ENCODE assay signal across 25 cellular contexts in the genomic region with DNA sequence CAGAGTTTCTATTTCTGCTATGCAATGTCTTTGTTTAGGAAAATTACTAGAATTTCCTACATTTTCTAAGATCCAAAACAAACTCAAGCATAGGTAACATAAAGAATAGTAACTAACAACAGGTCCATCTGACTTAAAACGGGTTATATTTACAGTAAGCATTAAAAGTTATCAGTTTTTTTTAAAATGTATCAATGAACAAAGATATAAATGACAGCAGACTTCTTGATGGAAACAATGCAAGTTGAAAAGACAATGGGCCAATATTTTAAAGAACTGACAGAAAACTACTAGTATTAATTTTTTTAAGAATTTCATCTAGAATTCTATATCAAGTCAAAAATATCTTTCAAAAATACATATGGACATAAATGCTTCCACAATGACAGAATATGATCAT.
DNase-seq lines count a peak whose midpoint lies in the region; ATAC-seq, FAIRE-seq and TF ChIP-seq lines count a peak whose summit lies in the region.
"Had no signal": no experiment of that assay in that cellular context is flagged by ENCODE, and none has a peak within 500 bp of the region (broad histone marks: within the 10 kb centered on the region; RNA-seq: fewer than 3 reads in every experiment).

No MANE protein-coding gene starts in this region.

- H3K27me3 ChIP-seq in astrocyte (ENCODE audit: insufficient read depth, low read length) (no peaks in the 10 kb centered on the region), mesenchymal stem cell (ENCODE audit: control insufficient read depth in 1 of 2, insufficient read depth in 1 of 2, low read length in 2 of 2) (no peaks in the 10 kb centered on the region), right lobe of liver (no peaks in the 10 kb centered on the region)
- H3K27me3 ChIP-seq: MG63 had no signal

- no peaks in the 10 kb centered on the region for H3K27me3 Mint-ChIP-seq in astrocyte (ENCODE audit: low read depth, unreplicated experiment)
- H3K27me3 Mint-ChIP-seq: B cell; CD8-positive, alpha-beta memory T cell had no signal

- H3K4me1 ChIP-seq in astrocyte (ENCODE audit: insufficient read depth, low read length) (no peaks in the 10 kb centered on the region), mesenchymal stem cell (ENCODE audit: control insufficient read depth, insufficient read depth, low read depth, low read length) (no peaks in the 10 kb centered on the region), right lobe of liver (no peaks in the 10 kb centered on the region)

- H4K91ac ChIP-seq in mesenchymal stem cell (ENCODE audit: low read length) = no peak overlapping the region

- no peak for TF ChIP-seq POLR2A in right lobe of liver (IDR thresholded peaks at IDR 0.05)

- H3K18ac ChIP-seq in mesenchymal stem cell (ENCODE audit: low read depth in 1 of 2, low read length in 2 of 2) = no peak overlapping the region

- no peak overlapping the region for H2BK120ac ChIP-seq in mesenchymal stem cell (ENCODE audit: low read depth, low read length)

- intact Hi-C loops in right lobe of liver (cut with DNase I) = no loop called here

- H3K27ac ChIP-seq in astrocyte (ENCODE audit: low read depth, low read length) (no peak overlapping the region), mesenchymal stem cell (ENCODE audit: low read length, poor library complexity, severe bottlenecking) (no peak overlapping the region), right lobe of liver (no peak overlapping the region)
- H3K27ac ChIP-seq: C4-2B, RWPE1 had no signal

- no peak overlapping the region for H2BK15ac ChIP-seq in mesenchymal stem cell (ENCODE audit: low read depth, poor library complexity, severe bottlenecking)

- ATAC-seq in HG03097 (IDR thresholded peaks at IDR 0.05; ENCODE audit: low FRiP score, unreplicated experiment) (no peak), right lobe of liver (no peak)

- no peak overlapping the region for H4K8ac ChIP-seq in mesenchymal stem cell (ENCODE audit: low read length)

- peaks cover 17% of the 10 kb centered on the region for H3K9me3 Mint-ChIP-seq in astrocyte (ENCODE audit: unreplicated experiment)

- H2BK5ac ChIP-seq in mesenchymal stem cell (ENCODE audit: low read depth, low read length, poor library complexity, severe bottlenecking) = no peak overlapping the region

- no peaks in the 10 kb centered on the region for H4K20me1 ChIP-seq in astrocyte (ENCODE audit: insufficient read depth, low read length)

- H3K36me3 ChIP-seq in astrocyte (ENCODE audit: insufficient read depth, low read length) (no peaks in the 10 kb centered on the region), mesenchymal stem cell (ENCODE audit: control insufficient read depth in 1 of 2, insufficient read depth in 2 of 2, low read depth in 1 of 2, low read length in 2 of 2) (no peaks in the 10 kb centered on the region), right lobe of liver (no peaks in the 10 kb centered on the region)
- H3K36me3 ChIP-seq: MG63 had no signal

- no peaks in the 10 kb centered on the region for H3K4me1 Mint-ChIP-seq in astrocyte (ENCODE audit: low read depth, unreplicated experiment)
- H3K4me1 Mint-ChIP-seq: B cell; CD8-positive, alpha-beta memory T cell had no signal

- no CpG with 5 or more reads among the region's 1 CpG for WGBS in mesenchymal stem cell
- WGBS in right lobe of liver (ENCODE audit: insufficient coverage, low coverage, low lambda C conversion rate, missing lambda C conversion rate) = 22% methylated on average over 1 of the region's 1 CpG

- H3K4me3 ChIP-seq in astrocyte (ENCODE audit: insufficient read depth, low read depth, low read length) = no peak overlapping the region
- no peak overlapping the region for H3K4me3 ChIP-seq in mesenchymal stem cell (ENCODE audit: insufficient read depth in 1 of 2, low read depth in 1 of 2, low read length in 2 of 2)
- H3K4me3 ChIP-seq in right lobe of liver = no peak overlapping the region
- H3K4me3 ChIP-seq: MG63 had no signal

- DNase-seq in Caki2 (ENCODE audit: low read depth) = peak; percentile 25
- DNase-seq in LHCN-M2 (ENCODE audit: low read depth) = peak; percentile 11
- DNase-seq in astrocyte (ENCODE audit: low read depth) = peak; percentile 3
- DNase-seq in mesenchymal stem cell = peak; percentile 22
- DNase-seq in OCI-M2 (lab: John Stamatoyannopoulos, UW; ENCODE audit: unreplicated experiment) = no peak
- DNase-seq in right lobe of liver = no peak
- DNase-seq: CD8-positive, alpha-beta memory T cell; DMS153; DND-41; MG63; NCI-H1417; NCI-H1694; NCI-H2029 treated with DMSO at 0.1 percent for 48 hours; NCI-H2171; NCI-H226; NCI-H524; NCI-H774; SHP77; T-helper 1 cell had no signal

- H2AFZ ChIP-seq in astrocyte (ENCODE audit: low read depth, low read length) (no peak overlapping the region), mesenchymal stem cell (ENCODE audit: low read depth, low read length) (no peak overlapping the region)

- H3K27ac Mint-ChIP-seq in astrocyte (ENCODE audit: unreplicated experiment) = no peak overlapping the region
- H3K27ac Mint-ChIP-seq: B cell; CD8-positive, alpha-beta memory T cell had no signal

- no peaks in the 10 kb centered on the region for H3K79me1 ChIP-seq in mesenchymal stem cell (replicated peaks; ENCODE audit: low read length, poor library complexity, severe bottlenecking)

- H3K23ac ChIP-seq in mesenchymal stem cell (ENCODE audit: low read length in 2 of 2) = no peak overlapping the region

- in situ Hi-C loops in Caki2 (cut with HindIII; ENCODE audit: low pct_unique_long_range_greater_than_20kb, low sequenced_read_pairs) = no loop called here

- H3K9ac ChIP-seq in astrocyte (ENCODE audit: low read length) (no peak overlapping the region), mesenchymal stem cell (ENCODE audit: low read length) (no peak overlapping the region)

- H3K4ac ChIP-seq in mesenchymal stem cell (ENCODE audit: low read depth in 1 of 2, low read length in 2 of 2) = no peak overlapping the region

- no peak overlapping the region for H2AK5ac ChIP-seq in mesenchymal stem cell (ENCODE audit: low read length, severe bottlenecking)

- no peak overlapping the region for H3K4me3 Mint-ChIP-seq in astrocyte (ENCODE audit: unreplicated experiment)
- H3K4me3 Mint-ChIP-seq: B cell; CD8-positive, alpha-beta memory T cell had no signal

- FAIRE-seq in astrocyte (lab: Jason Lieb, UNC) = no peak
- FAIRE-seq: GM19239, H54 had no signal

- H3K9me3 ChIP-seq in astrocyte (ENCODE audit: insufficient read depth, low read depth, low read length) (no peaks in the 10 kb centered on the region), mesenchymal stem cell (ENCODE audit: control insufficient read depth, low read length) (peaks cover 60% of the 10 kb centered on the region), right lobe of liver (no peaks in the 10 kb centered on the region)

- H2BK12ac ChIP-seq in mesenchymal stem cell (ENCODE audit: low read length in 2 of 2) = no peak overlapping the region

- H3K4me2 ChIP-seq in astrocyte (ENCODE audit: low read length) = no peak overlapping the region
- H3K4me2 ChIP-seq in mesenchymal stem cell (ENCODE audit: low read length, poor library complexity, severe bottlenecking) = no peak overlapping the region

- TF ChIP-seq CTCF in astrocyte (IDR thresholded peaks at IDR 0.05; ENCODE audit: insufficient read depth, low read depth, low read length) = no peak
- TF ChIP-seq CTCF in right lobe of liver (IDR thresholded peaks at IDR 0.05) = no peak

- no peaks in the 10 kb centered on the region for H3K79me2 ChIP-seq in astrocyte (ENCODE audit: insufficient read depth, low read length)

- no peaks in the 10 kb centered on the region for H3K36me3 Mint-ChIP-seq in astrocyte (ENCODE audit: low read depth, unreplicated experiment)
- H3K36me3 Mint-ChIP-seq: CD8-positive, alpha-beta memory T cell had no signal

- no peak overlapping the region for H3K14ac ChIP-seq in mesenchymal stem cell (ENCODE audit: low read length in 2 of 2)

Comparison
In these comparisons a context has a peak if more than half of its experiments do, and no peak if none do; other contexts are left out.
1. DNase-seq: peak in Caki2 (single experiment), LHCN-M2 (single experiment), astrocyte (single experiment) and mesenchymal stem cell (single experiment); none in OCI-M2 (single experiment) and right lobe of liver (0 of 3).